In the genomic region with DNA sequence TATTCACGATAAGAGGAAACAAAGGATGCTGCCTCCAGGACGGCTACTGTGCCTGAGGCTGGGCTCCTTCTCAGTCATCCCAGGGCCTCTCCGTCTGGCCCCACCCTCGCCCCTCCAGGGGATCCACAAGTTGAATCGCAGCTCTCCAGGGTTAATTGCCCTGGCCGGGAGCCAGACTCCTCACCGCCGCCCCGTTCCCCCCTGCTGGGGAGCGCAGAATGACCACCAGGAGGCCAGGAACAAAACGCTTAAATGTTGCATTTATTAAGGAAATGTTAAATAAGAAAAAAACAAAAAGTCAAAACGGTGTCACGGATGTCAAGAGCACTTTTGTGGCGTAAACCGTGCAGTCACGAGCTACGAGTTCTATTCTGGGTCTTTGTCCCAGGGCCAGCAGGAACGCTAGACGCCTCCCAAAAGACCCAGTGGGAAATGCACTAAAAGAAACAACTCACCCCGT, we compare ENCODE assay signal across 8 cellular contexts. TPM values are rescaled to one million over a fixed set of nuclear protein-coding genes. Genes with fewer than 3 reads are reported as not detected.
DNase-seq lines count a peak whose midpoint lies in the region; ATAC-seq and TF ChIP-seq lines count a peak whose summit lies in the region.

No MANE protein-coding gene starts in this region.

- no peak for ATAC-seq in activated T-cell treated with anti-CD3 and anti-CD28 coated beads, Interleukin-2, amount 50 U/mL, for 4 hours
- ATAC-seq in HG03439 (IDR thresholded peaks at IDR 0.05; ENCODE audit: unreplicated experiment) = no peak

- DNase-seq in activated T-cell treated with anti-CD3 and anti-CD28 coated beads, Interleukin-2, amount 50 U/mL, for 4 hours = no peak
- no peak for DNase-seq in activated T-cell treated with anti-CD3 and anti-CD28 coated beads, Interleukin-2, amount 50 U/mL, for 1 hour
- DNase-seq in SK-MEL-5 (ENCODE audit: low read depth, low spot score) = peak; percentile 1
- peak in 1 of 2 donors; percentile 62 for DNase-seq in tibial artery
- DNase-seq in LoVo (ENCODE audit: low spot score) = no peak
- DNase-seq in OCI-M2 (lab: John Stamatoyannopoulos, UW; ENCODE audit: unreplicated experiment) = no peak

- H3K27me3 ChIP-seq in iPS-18a (ENCODE audit: control insufficient read depth, insufficient read depth, low read length) = peaks cover 33% of the 10 kb centered on the region
- peaks cover 0 to 41% of the 10 kb centered on the region in 2 donors for H3K27me3 ChIP-seq in tibial artery

- H3K9me3 Mint-ChIP-seq in activated T-cell treated with anti-CD3 and anti-CD28 coated beads, Interleukin-2, amount 50 U/mL, for 4 hours = no peaks in the 10 kb centered on the region

- H3K27me3 Mint-ChIP-seq in activated T-cell treated with anti-CD3 and anti-CD28 coated beads, Interleukin-2, amount 50 U/mL, for 4 hours (ENCODE audit: low read depth) = peaks cover 40% of the 10 kb centered on the region

- H3K4me1 ChIP-seq in iPS-18a (ENCODE audit: control insufficient read depth, low read depth, low read length) (peaks cover 39% of the 10 kb centered on the region), tibial artery (peaks cover 0 to 27% (median 24%) of the 10 kb centered on the region in 4 donors)

- peak overlapping the region; percentile 70 for H3K4me3 ChIP-seq in iPS-18a (ENCODE audit: low read length)
- peak overlapping the region; percentile 49 to 57 for H3K4me3 ChIP-seq in tibial artery

- TF ChIP-seq CTCF in tibial artery (IDR thresholded peaks at IDR 0.05) = no peak

- H3K36me3 ChIP-seq in iPS-18a (ENCODE audit: control insufficient read depth, low read depth, low read length) = no peaks in the 10 kb centered on the region
- H3K36me3 ChIP-seq in tibial artery = no peaks in the 10 kb centered on the region

- H3K36me3 Mint-ChIP-seq in activated T-cell treated with anti-CD3 and anti-CD28 coated beads, Interleukin-2, amount 50 U/mL, for 4 hours (ENCODE audit: insufficient read depth) = no peaks in the 10 kb centered on the region

- H3K4me1 Mint-ChIP-seq in activated T-cell treated with anti-CD3 and anti-CD28 coated beads, Interleukin-2, amount 50 U/mL, for 4 hours (ENCODE audit: low read depth) = peaks cover 24% of the 10 kb centered on the region

- H3K9ac ChIP-seq in iPS-18a (ENCODE audit: low read length) = peak overlapping the region; percentile 75

- in situ Hi-C loops in SK-MEL-5 (cut with HindIII; ENCODE audit: low pct_unique_long_range_greater_than_20kb, low sequenced_read_pairs) = no loop called here

- H3K4me3 Mint-ChIP-seq in activated T-cell treated with anti-CD3 and anti-CD28 coated beads, Interleukin-2, amount 50 U/mL, for 4 hours = peak overlapping the region; percentile 14

- intact Hi-C loops in tibial artery (cut with DNase I; ENCODE audit: low total_unique reads) = no loop called here

- H3K9me3 ChIP-seq in iPS-18a (ENCODE audit: control insufficient read depth, low read depth, low read length) (no peaks in the 10 kb centered on the region), tibial artery (no peaks in the 10 kb centered on the region)

- H3K27ac ChIP-seq in iPS-18a (ENCODE audit: low read length) (no peak overlapping the region), tibial artery (no peak overlapping the region)

RNA-seq across cellular contexts. Expression of a gene that starts 1.4 kb away (rescaled TPM):
- total RNA-seq in activated T-cell treated with anti-CD3 and anti-CD28 coated beads, Interleukin-2, amount 50 U/mL, for 4 hours = under 1 TPM in 1 of 3 donors, not detected in 2; 0.15 TPM
- not detected in 2 replicates for total RNA-seq in SK-MEL-5 (2014; rRNA removed; shearing (Covaris generic))
- 0.29 TPM in 1 of 2 replicates, not detected in the other for polyA plus RNA-seq in SK-MEL-5 (2015; cell fraction: cytosol; rRNA removed)
- not detected in 2 replicates for polyA plus RNA-seq in SK-MEL-5 (2015; cell fraction: nucleus; rRNA removed)
